ENCODE assay signal across 23 cellular contexts in the genomic region with DNA sequence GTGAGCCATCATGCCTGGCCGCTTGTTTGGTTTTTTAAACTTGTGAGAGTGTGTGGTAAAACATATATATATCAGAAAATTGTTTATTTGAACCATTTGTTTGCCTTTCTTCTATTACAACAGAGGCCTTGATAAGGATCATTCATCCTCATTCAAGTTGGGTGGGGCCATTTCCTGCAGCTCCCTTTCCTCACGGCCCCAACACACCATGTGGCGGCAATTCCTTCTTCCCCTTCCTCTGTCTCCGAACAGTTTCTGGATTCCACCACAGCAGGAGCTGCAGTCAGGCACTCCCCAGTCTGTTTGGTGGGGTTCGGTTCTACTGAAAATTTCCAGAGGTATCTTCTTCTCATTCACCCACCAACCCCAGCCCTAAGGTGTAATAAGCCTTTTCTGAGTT. TPM values are rescaled to one million over a fixed set of nuclear protein-coding genes. Genes with fewer than 3 reads are reported as not detected.
DNase-seq lines count a peak whose midpoint lies in the region; ATAC-seq lines count a peak whose summit lies in the region.
"Had no signal": no experiment of that assay in that cellular context is flagged by ENCODE, and none has a peak within 500 bp of the region (broad histone marks: within the 10 kb centered on the region; RNA-seq: fewer than 3 reads in every experiment).

No MANE protein-coding gene starts in this region.

- peaks cover 26% of the 10 kb centered on the region for H3K4me1 Mint-ChIP-seq in T-helper 17 cell

- ATAC-seq in T-helper 17 cell (no peak), GM21515 (IDR thresholded peaks at IDR 0.05; ENCODE audit: unreplicated experiment) (no peak), GM19035 (IDR thresholded peaks at IDR 0.05; ENCODE audit: unreplicated experiment) (no peak)

- H3K27ac Mint-ChIP-seq in T-helper 17 cell: peak overlapping the region; percentile 85
- H3K27ac Mint-ChIP-seq: activated T-cell treated with anti-CD3 and anti-CD28 coated beads, Interleukin-2, amount 50 U/mL, for 24 hours had no signal

- H3K4me1 ChIP-seq in BLaER1 treated with 17β-estradiol and CSF1 and Interleukin-3, amounts not matched to agents 10 nM and 100 nM: peaks cover 14 to 35% (median 23%) of the 10 kb centered on the region in 10 experiments

- no peaks in the 10 kb centered on the region for H3K27me3 ChIP-seq in BLaER1 treated with 17β-estradiol and CSF1 and Interleukin-3, amounts not matched to agents 10 nM and 100 nM
- H3K27me3 ChIP-seq: esophagus squamous epithelium, upper lobe of left lung had no signal

- H3K4me3 Mint-ChIP-seq in T-helper 17 cell: peak overlapping the region; percentile 37
- H3K4me3 Mint-ChIP-seq: activated T-cell treated with anti-CD3 and anti-CD28 coated beads, Interleukin-2, amount 50 U/mL, for 24 hours; brain had no signal

- no peak overlapping the region for H3K9ac ChIP-seq in BLaER1 treated with 17β-estradiol and CSF1 and Interleukin-3, amounts not matched to agents 10 nM and 100 nM

- peaks cover 5% of the 10 kb centered on the region for H3K27me3 Mint-ChIP-seq in T-helper 17 cell
- H3K27me3 Mint-ChIP-seq: activated T-cell treated with anti-CD3 and anti-CD28 coated beads, Interleukin-2, amount 50 U/mL, for 24 hours had no signal

- peaks cover 0 to 5% (median 0%) of the 10 kb centered on the region in 11 experiments; a peak in 4 of 22 replicates for H3K9me3 ChIP-seq in BLaER1 treated with 17β-estradiol and CSF1 and Interleukin-3, amounts not matched to agents 10 nM and 100 nM (replicated peaks in 1 of 11)
- no peaks in the 10 kb centered on the region for H3K9me3 ChIP-seq in T-helper 17 cell (ENCODE audit: control insufficient read depth, low read length, poor library complexity, severe bottlenecking)
- H3K9me3 ChIP-seq: esophagus squamous epithelium, upper lobe of left lung had no signal

- peak; percentile 21 for DNase-seq in CD1c-positive myeloid dendritic cell (ENCODE audit: extremely low spot score)
- no peak for DNase-seq in T-helper 17 cell
- peak; percentile 15 for DNase-seq in dermis blood vessel endothelial cell
- DNase-seq in substantia nigra (lab: John Stamatoyannopoulos, UW): no peak
- no peak for DNase-seq in activated CD4-positive, alpha-beta T cell treated with anti-CD3 and anti-CD28 coated beads, Interleukin-2, amount 50 U/mL, for 1 hour
- DNase-seq: activated CD4-positive, alpha-beta T cell treated with anti-CD3 and anti-CD28 coated beads for 1 hour; activated CD8-positive, alpha-beta memory T cell treated with anti-CD3 and anti-CD28 coated beads for 24 hours; activated T-cell treated with anti-CD3 and anti-CD28 coated beads, Interleukin-2, amount 50 U/mL, for 24 hours; esophagus squamous epithelium; H7; Kasumi-1; kidney; NCI-H187; NCI-H524 treated with DMSO at 0.1 percent for 48 hours; RPMI8226; stimulated activated CD4-positive, alpha-beta T cell treated with anti-CD3 and anti-CD28 coated beads, Interleukin-1b, Interleukin-23, amount 100 ng/mL, for 48 hours; T-helper 9 cell; upper lobe of left lung had no signal

- peak overlapping the region in 3 of 11 experiments; percentile 25 to 48 (median 31); a peak in 5 of 22 replicates for H3K27ac ChIP-seq in BLaER1 treated with 17β-estradiol and CSF1 and Interleukin-3, amounts not matched to agents 10 nM and 100 nM
- no peak overlapping the region for H3K27ac ChIP-seq in substantia nigra (ENCODE audit: low read depth, low read length, poor library complexity, severe bottlenecking)
- H3K27ac ChIP-seq: coronary artery, esophagus squamous epithelium, upper lobe of left lung had no signal

- no peaks in the 10 kb centered on the region for H3K36me3 ChIP-seq in BLaER1 treated with 17β-estradiol and CSF1 and Interleukin-3, amounts not matched to agents 10 nM and 100 nM
- H3K36me3 ChIP-seq: esophagus squamous epithelium, upper lobe of left lung had no signal

- H3K4me3 ChIP-seq in BLaER1 treated with 17β-estradiol and CSF1 and Interleukin-3, amounts not matched to agents 10 nM and 100 nM: no peak overlapping the region
- H3K4me3 ChIP-seq: coronary artery, esophagus squamous epithelium, upper lobe of left lung had no signal

- H4K20me1 ChIP-seq in BLaER1 treated with 17β-estradiol and CSF1 and Interleukin-3, amounts not matched to agents 10 nM and 100 nM: no peaks in the 10 kb centered on the region

- peaks cover 4% of the 10 kb centered on the region for H3K36me3 Mint-ChIP-seq in T-helper 17 cell (ENCODE audit: low read depth)
- H3K36me3 Mint-ChIP-seq: brain had no signal

- peak overlapping the region in 6 of 11 experiments; percentile 54 to 81 (median 70); a peak in 13 of 22 replicates for H3K4me2 ChIP-seq in BLaER1 treated with 17β-estradiol and CSF1 and Interleukin-3, amounts not matched to agents 10 nM and 100 nM

RNA-seq across cellular contexts. Expression of a gene that starts 42.0 kb away (rescaled TPM):
- total RNA-seq in T-helper 17 cell (100 to 1,000 TPM; 114 to 116 TPM), dermis blood vessel endothelial cell (37.9 and 43.4 TPM in 2 replicates)

Comparison
In these comparisons a context has a peak if more than half of its experiments do, and no peak if none do; other contexts are left out.
1. DNase-seq: peak in CD1c-positive myeloid dendritic cell (single experiment) and dermis blood vessel endothelial cell (single experiment); none in T-helper 17 cell (0 of 3), substantia nigra (0 of 49) and activated CD4-positive, alpha-beta T cell treated with anti-CD3 and anti-CD28 coated beads, Interleukin-2, amount 50 U/mL, for 1 hour (single experiment).